In genomic region chr17:37483311-37484039, GRCh38 we compare ENCODE assay signal across 8 cellular contexts. TPM values are rescaled to one million over a fixed set of nuclear protein-coding genes. Genes with fewer than 3 reads are reported as not detected.
DNase-seq lines count a peak whose midpoint lies in the region; ATAC-seq and TF ChIP-seq lines count a peak whose summit lies in the region.

No MANE protein-coding gene starts in this region.

- H3K9me3 ChIP-seq in RWPE2 (ENCODE audit: severe bottlenecking) (no peaks in the 10 kb centered on the region), heart left ventricle (no peaks in the 10 kb centered on the region), vagina (no peaks in the 10 kb centered on the region)

- 38 to 56% (median 53%) methylated on average over 5 of the region's 5 CpGs for WGBS in heart left ventricle, 4 donors

- H3K4me3 ChIP-seq in RWPE2 (ENCODE audit: severe bottlenecking) (no peak overlapping the region), heart left ventricle (no peak overlapping the region), vagina (no peak overlapping the region)

- H3K27ac ChIP-seq in RWPE2 (ENCODE audit: poor library complexity, severe bottlenecking) (peak overlapping the region; percentile 33), heart left ventricle (peak overlapping the region in 1 of 12 donors; percentile 25), vagina (peak overlapping the region; percentile 59)

- TF ChIP-seq POLR2A in heart left ventricle (IDR thresholded peaks at IDR 0.05) (no peak), vagina (IDR thresholded peaks at IDR 0.05) (no peak)

- DNase-seq in Right ventricle myocardium inferior (ENCODE audit: missing footprints) (no peak), cardiac septum (ENCODE audit: low spot score) (no peak), RWPE2 (ENCODE audit: low spot score) (no peak), heart left ventricle (peak in 4 of 5 donors; percentile 29 to 47 (median 37)), vagina (ENCODE audit: extremely low spot score in 2 of 2) (no peak), NCI-H446 treated with DMSO at 0.1 percent for 48 hours (lab: John Stamatoyannopoulos, UW) (no peak), omental fat pad (ENCODE audit: low spot score) (no peak)

- peaks cover 24% of the 10 kb centered on the region for H3K4me1 ChIP-seq in RWPE2 (ENCODE audit: insufficient read depth, poor library complexity, severe bottlenecking)
- peaks cover 0 to 28% (median 7%) of the 10 kb centered on the region in 12 donors for H3K4me1 ChIP-seq in heart left ventricle
- peaks cover 40% of the 10 kb centered on the region for H3K4me1 ChIP-seq in vagina

- H3K27me3 ChIP-seq in RWPE2 (ENCODE audit: insufficient read depth, poor library complexity, severe bottlenecking) (no peaks in the 10 kb centered on the region), heart left ventricle (no peaks in the 10 kb centered on the region), vagina (no peaks in the 10 kb centered on the region)

- intact Hi-C loops in Right ventricle myocardium inferior (cut with DNase I) (no loop called here), cardiac septum (cut with DNase I) (no loop called here), heart left ventricle (cut with DNase I) (loop anchor here in 1 of 10 donors (10.0 kb wide), 1 partner anchor 889 kb away; the partner anchor contains the start of gene DHRS11), vagina (cut with DNase I) (no loop called here)

- no peak for TF ChIP-seq CTCF in RWPE2 (IDR thresholded peaks at IDR 0.05; ENCODE audit: poor library complexity, severe bottlenecking)
- TF ChIP-seq CTCF in heart left ventricle (IDR thresholded peaks at IDR 0.05): no peak
- TF ChIP-seq CTCF in vagina (IDR thresholded peaks at IDR 0.05): no peak
- TF ChIP-seq CTCF in omental fat pad (IDR thresholded peaks at IDR 0.05): no peak

- H3K36me3 ChIP-seq in RWPE2 (ENCODE audit: low read depth): peaks cover 14% of the 10 kb centered on the region
- H3K36me3 ChIP-seq in heart left ventricle: peaks cover 0 to 18% (median 5%) of the 10 kb centered on the region in 9 donors
- H3K36me3 ChIP-seq in vagina: peaks cover 0 to 5% of the 10 kb centered on the region in 2 donors

- peak; percentile 58 for ATAC-seq in Right ventricle myocardium inferior
- ATAC-seq in RWPE2 (ENCODE audit: low read depth): no peak
- peak in 3 of 4 donors; percentile 47 to 69 (median 61) for ATAC-seq in heart left ventricle
- ATAC-seq in omental fat pad (ENCODE audit: low FRiP score): no peak
- no peak for ATAC-seq in GM19035 (IDR thresholded peaks at IDR 0.05; ENCODE audit: unreplicated experiment)

RNA-seq across cellular contexts. Expression of gene DUSP14, which starts 6.2 kb away (rescaled TPM):
- total RNA-seq in Right ventricle myocardium inferior: 21.5 TPM
- total RNA-seq in cardiac septum: 22.4 TPM
- 10 to 100 TPM; 13.4 to 39.1 (median 16.5) TPM for total RNA-seq in heart left ventricle
- 10 to 100 TPM in 1 of 2 donors, 1 to 10 TPM in 1; 9.9 to 24.2 TPM for polyA plus RNA-seq in heart left ventricle
- total RNA-seq in vagina: 19.9 TPM
- total RNA-seq in omental fat pad: 10 to 100 TPM; 12.6 to 65.7 (median 30.6) TPM

Comparison
In these comparisons a context has a peak if more than half of its experiments do, and no peak if none do; other contexts are left out.
1. DNase-seq: peak in heart left ventricle (4 of 5); none in Right ventricle myocardium inferior (single experiment), cardiac septum (single experiment), RWPE2 (single experiment), vagina (0 of 2), NCI-H446 treated with DMSO at 0.1 percent for 48 hours (single experiment) and omental fat pad (single experiment).
2. ATAC-seq: peak in Right ventricle myocardium inferior (single experiment) and heart left ventricle (3 of 4); none in RWPE2 (single experiment), omental fat pad (single experiment) and GM19035 (single experiment).